In the genomic region with DNA sequence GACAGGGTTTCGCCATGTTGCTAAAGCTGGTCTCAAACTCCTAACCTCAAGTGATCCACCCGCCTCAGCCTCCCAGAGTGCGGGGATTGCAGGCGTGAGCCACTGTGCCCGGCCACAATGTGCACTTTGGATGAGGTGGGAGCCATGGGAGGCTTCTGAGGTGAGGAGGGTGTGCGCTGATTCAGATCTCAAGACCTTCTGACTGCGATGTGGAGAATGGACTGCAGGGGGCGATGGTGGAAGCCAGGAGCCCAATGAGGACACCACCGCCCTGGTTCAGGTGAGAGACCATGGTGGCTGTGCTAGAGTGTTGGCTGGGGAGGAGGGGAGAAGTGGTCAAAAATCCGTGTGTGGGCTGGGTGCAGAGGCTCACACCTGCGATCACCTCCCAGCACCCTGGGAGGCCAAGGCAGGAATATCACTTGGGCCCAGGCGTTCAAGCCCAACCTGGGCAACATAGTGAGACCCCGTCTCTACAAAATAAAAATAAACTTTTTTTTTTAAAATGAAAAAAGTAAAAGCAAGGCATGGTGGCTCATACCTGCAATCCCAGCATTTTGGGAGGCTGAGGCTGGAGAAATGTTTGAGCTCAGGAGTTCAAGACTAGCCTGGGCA, we compare ENCODE assay signal across 8 cellular contexts. TPM values are rescaled to one million over a fixed set of nuclear protein-coding genes. Genes with fewer than 3 reads are reported as not detected.
A peak's percentile ranks its signal among the peaks of the same experiment; 100 is the strongest.
DNase-seq lines count a peak whose midpoint lies in the region; ATAC-seq and TF ChIP-seq lines count a peak whose summit lies in the region.

No MANE protein-coding gene starts in this region.

- H3K4me3 Mint-ChIP-seq in activated CD4-positive, alpha-beta memory T cell treated with anti-CD3 and anti-CD28 coated beads, Interleukin-2, amount 10 ng/mL, durations not matched to agents 7 days and 5 days = no peak overlapping the region

- DNase-seq in Ammon's horn (ENCODE audit: low spot score) = peak; percentile 8
- DNase-seq in HUDEP-2 (lab: John Stamatoyannopoulos, UW; ENCODE audit: unreplicated experiment in 76 of 76) = peak in 45 of 76 experiments; percentile 10 to 70 (median 39)
- DNase-seq in activated CD4-positive, alpha-beta memory T cell treated with anti-CD3 and anti-CD28 coated beads, Interleukin-2, amount 10 ng/mL, durations not matched to agents 7 days and 5 days = peak; percentile 72
- DNase-seq in fibroblast of the aortic adventitia (ENCODE audit: low read depth) = no peak
- DNase-seq in stimulated activated CD4-positive, alpha-beta T cell treated with anti-CD3 and anti-CD28 coated beads, TNF-alpha, amount 100 ng/mL, for 4 hours (ENCODE audit: low read depth in 3 of 3) = peak in 2 of 3 experiments; percentile 33 to 38
- DNase-seq in kidney glomerular epithelial cell (lab: John Stamatoyannopoulos, UW) = no peak
- DNase-seq in mesenteric fat pad (ENCODE audit: low spot score) = no peak

- TF ChIP-seq CTCF in fibroblast of the aortic adventitia (IDR thresholded peaks at IDR 0.05; ENCODE audit: insufficient read depth, low read length) = peak; percentile 57

- no peak overlapping the region for H3K4me3 ChIP-seq in fibroblast of the aortic adventitia (ENCODE audit: low read depth, low read length)

- no peaks in the 10 kb centered on the region for H3K27me3 Mint-ChIP-seq in activated CD4-positive, alpha-beta memory T cell treated with anti-CD3 and anti-CD28 coated beads, Interleukin-2, amount 10 ng/mL, durations not matched to agents 7 days and 5 days

- H3K4me1 Mint-ChIP-seq in activated CD4-positive, alpha-beta memory T cell treated with anti-CD3 and anti-CD28 coated beads, Interleukin-2, amount 10 ng/mL, durations not matched to agents 7 days and 5 days = peaks cover 11% of the 10 kb centered on the region

- no peak for ATAC-seq in GM18858 (IDR thresholded peaks at IDR 0.05; ENCODE audit: unreplicated experiment)

- no peak overlapping the region for H3K27ac Mint-ChIP-seq in activated CD4-positive, alpha-beta memory T cell treated with anti-CD3 and anti-CD28 coated beads, Interleukin-2, amount 10 ng/mL, durations not matched to agents 7 days and 5 days

- CTCF ChIA-PET in activated CD4-positive, alpha-beta memory T cell treated with anti-CD3 and anti-CD28 coated beads, Interleukin-2, amount 10 ng/mL, durations not matched to agents 7 days and 5 days (lab: Charles Lee) = interaction anchor here (1.6 to 1.9 kb wide), 2 partner anchors 18 to 69 kb away, joined by 7 read pairs; a partner anchor contains a TSS

- POLR2A ChIA-PET in activated CD4-positive, alpha-beta memory T cell treated with anti-CD3 and anti-CD28 coated beads, Interleukin-2, amount 10 ng/mL, durations not matched to agents 7 days and 5 days (lab: Charles Lee) = no interaction called here

- no peaks in the 10 kb centered on the region for H3K9me3 Mint-ChIP-seq in activated CD4-positive, alpha-beta memory T cell treated with anti-CD3 and anti-CD28 coated beads, Interleukin-2, amount 10 ng/mL, durations not matched to agents 7 days and 5 days

- H3K36me3 Mint-ChIP-seq in activated CD4-positive, alpha-beta memory T cell treated with anti-CD3 and anti-CD28 coated beads, Interleukin-2, amount 10 ng/mL, durations not matched to agents 7 days and 5 days (ENCODE audit: low read depth) = peaks cover 10% of the 10 kb centered on the region

RNA-seq across cellular contexts. Expression of a gene that starts 5.6 kb away (rescaled TPM):
- total RNA-seq in activated CD4-positive, alpha-beta memory T cell treated with anti-CD3 and anti-CD28 coated beads, Interleukin-2, amount 10 ng/mL, durations not matched to agents 7 days and 5 days = 10 to 100 TPM; 12.6 to 13.9 TPM
- total RNA-seq in fibroblast of the aortic adventitia (ENCODE audit: low replicate concordance) = 1.6 and 2.3 TPM in 2 replicates
- 34.4 TPM for total RNA-seq in mesenteric fat pad

RNA-seq across cellular contexts. Expression of a gene that starts 24.0 kb away (rescaled TPM):
- 10 to 100 TPM; 29.9 to 30.2 TPM for total RNA-seq in activated CD4-positive, alpha-beta memory T cell treated with anti-CD3 and anti-CD28 coated beads, Interleukin-2, amount 10 ng/mL, durations not matched to agents 7 days and 5 days
- total RNA-seq in fibroblast of the aortic adventitia (ENCODE audit: low replicate concordance) (6.5 and 16.3 TPM in 2 replicates), mesenteric fat pad (27.3 TPM)

RNA-seq across cellular contexts. Expression of a gene that starts 29.4 kb away (rescaled TPM):
- not detected for total RNA-seq in activated CD4-positive, alpha-beta memory T cell treated with anti-CD3 and anti-CD28 coated beads, Interleukin-2, amount 10 ng/mL, durations not matched to agents 7 days and 5 days
- 0.09 TPM in 1 of 2 replicates, not detected in the other for total RNA-seq in fibroblast of the aortic adventitia (ENCODE audit: low replicate concordance)
- 135 TPM for total RNA-seq in mesenteric fat pad

RNA-seq across cellular contexts. Expression of a gene that starts 49.3 kb away (rescaled TPM):
- 10 to 100 TPM; 17.3 to 19.0 TPM for total RNA-seq in activated CD4-positive, alpha-beta memory T cell treated with anti-CD3 and anti-CD28 coated beads, Interleukin-2, amount 10 ng/mL, durations not matched to agents 7 days and 5 days
- total RNA-seq in fibroblast of the aortic adventitia (ENCODE audit: low replicate concordance) = 9.2 and 12.9 TPM in 2 replicates
- total RNA-seq in mesenteric fat pad = 3.6 TPM

RNA-seq across cellular contexts. Expression of a gene that starts 51.7 kb away (rescaled TPM):
- total RNA-seq in activated CD4-positive, alpha-beta memory T cell treated with anti-CD3 and anti-CD28 coated beads, Interleukin-2, amount 10 ng/mL, durations not matched to agents 7 days and 5 days = 1 to 10 TPM; 4.7 to 5.5 TPM
- total RNA-seq in fibroblast of the aortic adventitia (ENCODE audit: low replicate concordance) (0.33 and 0.63 TPM in 2 replicates), mesenteric fat pad (13.9 TPM)

Comparison
In these comparisons a context has a peak if more than half of its experiments do, and no peak if none do; other contexts are left out.
1. DNase-seq: peak in Ammon's horn (single experiment), HUDEP-2 (45 of 76), activated CD4-positive, alpha-beta memory T cell treated with anti-CD3 and anti-CD28 coated beads, Interleukin-2, amount 10 ng/mL, durations not matched to agents 7 days and 5 days (single experiment) and stimulated activated CD4-positive, alpha-beta T cell treated with anti-CD3 and anti-CD28 coated beads, TNF-alpha, amount 100 ng/mL, for 4 hours (2 of 3); none in fibroblast of the aortic adventitia (single experiment), kidney glomerular epithelial cell (single experiment) and mesenteric fat pad (single experiment).
2. RNA of a gene that starts 29.4 kb away (total RNA-seq): 135 TPM in mesenteric fat pad (single experiment); not detected in activated CD4-positive, alpha-beta memory T cell treated with anti-CD3 and anti-CD28 coated beads, Interleukin-2, amount 10 ng/mL, durations not matched to agents 7 days and 5 days and 0.09 TPM in fibroblast of the aortic adventitia; every median in the first group is over 100 times any median in the second.